In genomic region chr7:77313086-77313485, GRCh38 we compare ENCODE assay signal across 19 cellular contexts.
DNase-seq lines count a peak whose midpoint lies in the region; ATAC-seq and TF ChIP-seq lines count a peak whose summit lies in the region.
"Had no signal": no experiment of that assay in that cellular context is flagged by ENCODE, and none has a peak within 500 bp of the region (broad histone marks: within the 10 kb centered on the region; RNA-seq: fewer than 3 reads in every experiment).

No MANE protein-coding gene starts in this region.

- no peaks in the 10 kb centered on the region for H3K27me3 ChIP-seq in stomach smooth muscle (ENCODE audit: control insufficient read depth in 1 of 2, insufficient read depth in 2 of 2, low read length in 2 of 2)
- H3K27me3 ChIP-seq: SJSA1 had no signal

- no peaks in the 10 kb centered on the region for H3K27me3 Mint-ChIP-seq in natural killer cell (ENCODE audit: low read depth in 2 of 2)
- H3K27me3 Mint-ChIP-seq in natural killer cell treated with Interleukin-12 subunit alpha and Interleukin-12 subunit beta and Interleukin-15 and Interleukin-18, amount 100 ng/mL, for 72 hours: no peaks in the 10 kb centered on the region

- H3K9me3 Mint-ChIP-seq in natural killer cell: no peaks in the 10 kb centered on the region
- H3K9me3 Mint-ChIP-seq in natural killer cell treated with Interleukin-12 subunit alpha and Interleukin-12 subunit beta and Interleukin-15 and Interleukin-18, amount 100 ng/mL, for 72 hours: no peaks in the 10 kb centered on the region

- H3K4me3 ChIP-seq in stomach smooth muscle (ENCODE audit: low read length in 2 of 2): no peak overlapping the region
- H3K4me3 ChIP-seq: SJSA1 had no signal

- H3K36me3 ChIP-seq in stomach smooth muscle (ENCODE audit: control insufficient read depth in 2 of 2, insufficient read depth in 2 of 2, low read length in 2 of 2): peaks cover 2 to 14% of the 10 kb centered on the region in 2 donors
- H3K36me3 ChIP-seq: SJSA1 had no signal

- H3K27ac ChIP-seq in stomach smooth muscle (ENCODE audit: low read length): peak overlapping the region; percentile 69
- H3K27ac ChIP-seq: SJSA1 had no signal

- peaks cover 42% of the 10 kb centered on the region for H3K4me1 ChIP-seq in stomach smooth muscle (ENCODE audit: control insufficient read depth, insufficient read depth, low read length)
- H3K4me1 ChIP-seq: SJSA1 had no signal

- H3K36me3 Mint-ChIP-seq in natural killer cell: peaks cover 64% of the 10 kb centered on the region
- H3K36me3 Mint-ChIP-seq in natural killer cell treated with Interleukin-12 subunit alpha and Interleukin-12 subunit beta and Interleukin-15 and Interleukin-18, amount 100 ng/mL, for 72 hours: peaks cover 34% of the 10 kb centered on the region

- H3K4me3 Mint-ChIP-seq in natural killer cell: no peak overlapping the region
- H3K4me3 Mint-ChIP-seq in natural killer cell treated with Interleukin-12 subunit alpha and Interleukin-12 subunit beta and Interleukin-15 and Interleukin-18, amount 100 ng/mL, for 72 hours: no peak overlapping the region

- peak overlapping the region; percentile 33 to 52 for H3K27ac Mint-ChIP-seq in natural killer cell
- H3K27ac Mint-ChIP-seq in natural killer cell treated with Interleukin-12 subunit alpha and Interleukin-12 subunit beta and Interleukin-15 and Interleukin-18, amount 100 ng/mL, for 72 hours: no peak overlapping the region

- H3K9me3 ChIP-seq in stomach smooth muscle (ENCODE audit: control insufficient read depth in 2 of 2, low read length in 2 of 2): no peaks in the 10 kb centered on the region
- H3K9me3 ChIP-seq: SJSA1 had no signal

- no peak for TF ChIP-seq CTCF in natural killer cell (IDR thresholded peaks at IDR 0.05)

- no peak for ATAC-seq in natural killer cell
- ATAC-seq in natural killer cell treated with Interleukin-12 subunit alpha and Interleukin-12 subunit beta and Interleukin-15 and Interleukin-18, amount 100 ng/mL, for 72 hours: no peak
- ATAC-seq in left ventricle myocardium superior: peak; percentile 56
- no peak for ATAC-seq in HG02840 (IDR thresholded peaks at IDR 0.05; ENCODE audit: low FRiP score, unreplicated experiment)
- ATAC-seq: HCT116 had no signal

- H3K4me1 Mint-ChIP-seq in natural killer cell: peaks cover 27 to 34% of the 10 kb centered on the region in 2 donors
- H3K4me1 Mint-ChIP-seq in natural killer cell treated with Interleukin-12 subunit alpha and Interleukin-12 subunit beta and Interleukin-15 and Interleukin-18, amount 100 ng/mL, for 72 hours (ENCODE audit: low read depth in 2 of 2): peaks cover 11 to 13% of the 10 kb centered on the region in 2 donors

- DNase-seq in natural killer cell (no peak), left ventricle myocardium superior (no peak), HK-2 (ENCODE audit: unreplicated experiment) (no peak), NCI-H774 (lab: John Stamatoyannopoulos, UW) (no peak)
- no peak for DNase-seq in natural killer cell treated with Interleukin-12 subunit alpha and Interleukin-12 subunit beta and Interleukin-15 and Interleukin-18, amount 100 ng/mL, for 72 hours (ENCODE audit: low spot score)
- DNase-seq: Calu3, Karpas-422, NCI-H1092, NCI-H1417 treated with DMSO at 0.1 percent for 48 hours, NCI-H1694 treated with DMSO at 0.1 percent for 48 hours, NCI-H2081 treated with DMSO at 0.1 percent for 48 hours, NCI-H2171, NCI-H345, NCI-H524, NCI-H748 treated with DMSO at 0.1 percent for 48 hours had no signal

- H3K9ac ChIP-seq in stomach smooth muscle (ENCODE audit: low read length in 2 of 2): no peak overlapping the region

- intact Hi-C loops in natural killer cell (cut with micrococcal nuclease): no loop called here
- intact Hi-C loops in left ventricle myocardium superior (cut with micrococcal nuclease): no loop called here

Comparison
In these comparisons a context has a peak if more than half of its experiments do, and no peak if none do; other contexts are left out.
1. H3K27ac Mint-ChIP-seq: peak in natural killer cell (2 of 2); none in natural killer cell treated with Interleukin-12 subunit alpha and Interleukin-12 subunit beta and Interleukin-15 and Interleukin-18, amount 100 ng/mL, for 72 hours (0 of 2).